Comparison of ENCODE assay signal across 8 cellular contexts in genomic region chr9:96382839-96383164, GRCh38. TPM values are rescaled to one million over a fixed set of nuclear protein-coding genes. Genes with fewer than 3 reads are reported as not detected.
A peak's percentile ranks its signal among the peaks of the same experiment; 100 is the strongest.
DNase-seq lines count a peak whose midpoint lies in the region; ATAC-seq and TF ChIP-seq lines count a peak whose summit lies in the region.

No MANE protein-coding gene starts in this region.

- no peak overlapping the region for H3K27ac ChIP-seq in ACC112 (ENCODE audit: low read depth, low read length)

- H3K36me3 Mint-ChIP-seq in endothelial cell (ENCODE audit: low read depth, unreplicated experiment) (no peaks in the 10 kb centered on the region), nephron (ENCODE audit: low read depth) (no peaks in the 10 kb centered on the region)

- DNase-seq in LNCaP clone FGC (ENCODE audit: low read depth) (no peak), endothelial cell (ENCODE audit: low spot score) (no peak), NCI-H510A treated with DMSO at 0.1 percent for 48 hours (lab: John Stamatoyannopoulos, UW) (no peak), Ammon's horn (ENCODE audit: low spot score) (no peak), NCI-H1930 (lab: John Stamatoyannopoulos, UW) (no peak)

- peaks cover 10% of the 10 kb centered on the region for H3K4me1 Mint-ChIP-seq in endothelial cell (ENCODE audit: unreplicated experiment)
- H3K4me1 Mint-ChIP-seq in nephron, result peaks cover 16% of the 10 kb centered on the region

- H3K9me3 Mint-ChIP-seq in endothelial cell (ENCODE audit: unreplicated experiment) (no peaks in the 10 kb centered on the region), nephron (no peaks in the 10 kb centered on the region)

- H3K27me3 Mint-ChIP-seq in endothelial cell (ENCODE audit: unreplicated experiment) (no peaks in the 10 kb centered on the region), nephron (ENCODE audit: low read depth) (peaks cover 9% of the 10 kb centered on the region)

- peak overlapping the region; percentile 89 for H3K4me3 ChIP-seq in ACC112 (ENCODE audit: low read depth, low read length)
- H3K4me3 ChIP-seq in LNCaP clone FGC (ENCODE audit: low read depth, low read length), result peak overlapping the region; percentile 65

- peaks cover 7% of the 10 kb centered on the region for H3K36me3 ChIP-seq in ACC112 (ENCODE audit: insufficient read depth, low read length)

- peaks cover 2% of the 10 kb centered on the region for H3K4me1 ChIP-seq in ACC112 (ENCODE audit: control insufficient read depth, insufficient read depth, low read length, unreplicated experiment)

- TF ChIP-seq CTCF in LNCaP clone FGC (IDR thresholded peaks at IDR 0.05; ENCODE audit: control insufficient read depth, extremely low read depth, insufficient read depth) (no peak), endothelial cell (IDR thresholded peaks at IDR 0.05; ENCODE audit: unreplicated experiment) (no peak), nephron (IDR thresholded peaks at IDR 0.05; ENCODE audit: unreplicated experiment in 3 of 3) (no peak)

- peak overlapping the region; percentile 81 for H2AFZ ChIP-seq in ACC112 (ENCODE audit: low read length, unreplicated experiment)

- ATAC-seq in GM18868 (IDR thresholded peaks at IDR 0.05; ENCODE audit: unreplicated experiment), result no peak

- H3K27ac Mint-ChIP-seq in endothelial cell (ENCODE audit: unreplicated experiment) (no peak overlapping the region), nephron (peak overlapping the region; percentile 56 to 90 (median 84))

- no peaks in the 10 kb centered on the region for H3K27me3 ChIP-seq in ACC112 (ENCODE audit: insufficient read depth, low read length)

- H3K4me3 Mint-ChIP-seq in endothelial cell (ENCODE audit: unreplicated experiment) (peak overlapping the region; percentile 92), nephron (peak overlapping the region; percentile 86 to 93 (median 91))

- H3K79me2 ChIP-seq in ACC112 (ENCODE audit: control insufficient read depth, insufficient read depth, low read length, unreplicated experiment), result peaks cover 23% of the 10 kb centered on the region

RNA-seq across cellular contexts. Expression of gene SLC35D2, which starts 0.7 kb away (rescaled TPM):
- 27.2 TPM for total RNA-seq in endothelial cell (ENCODE audit: unreplicated experiment)

RNA-seq across cellular contexts. Expression of gene ZNF367, which starts 35.4 kb away (rescaled TPM):
- total RNA-seq in endothelial cell (ENCODE audit: unreplicated experiment), result 2.2 TPM
